ENCODE assay signal across 1 cellular context in the genomic region with DNA sequence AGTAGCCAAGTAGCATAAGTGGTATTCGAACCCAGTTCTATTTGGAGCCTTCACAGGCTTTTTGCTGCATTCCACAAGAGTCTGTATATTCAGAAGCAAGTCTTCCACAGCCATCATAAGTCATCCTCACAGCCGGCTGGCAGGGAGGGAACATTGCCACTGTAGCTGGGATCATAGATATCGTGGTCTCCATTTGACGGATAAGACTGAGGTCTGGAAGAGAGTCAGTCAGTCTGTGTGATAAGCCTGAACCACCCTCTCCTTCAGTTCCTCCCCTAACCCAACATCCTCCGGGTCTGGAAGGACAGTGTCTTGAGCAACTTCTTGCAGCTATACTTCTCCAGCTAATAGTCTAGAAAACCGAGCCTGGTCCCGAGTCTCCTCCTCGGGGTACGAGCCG.
A peak's percentile ranks its signal among the peaks of the same experiment; 100 is the strongest.
TF ChIP-seq lines count a peak whose summit lies in the region.

No MANE protein-coding gene starts in this region.

TF ChIP-seq in K562, 482 proteins besides CTCF, POLR2A, EP300 and RAD21 (continued from another document and continues in another):
- TF ChIP-seq, protein P1, sequence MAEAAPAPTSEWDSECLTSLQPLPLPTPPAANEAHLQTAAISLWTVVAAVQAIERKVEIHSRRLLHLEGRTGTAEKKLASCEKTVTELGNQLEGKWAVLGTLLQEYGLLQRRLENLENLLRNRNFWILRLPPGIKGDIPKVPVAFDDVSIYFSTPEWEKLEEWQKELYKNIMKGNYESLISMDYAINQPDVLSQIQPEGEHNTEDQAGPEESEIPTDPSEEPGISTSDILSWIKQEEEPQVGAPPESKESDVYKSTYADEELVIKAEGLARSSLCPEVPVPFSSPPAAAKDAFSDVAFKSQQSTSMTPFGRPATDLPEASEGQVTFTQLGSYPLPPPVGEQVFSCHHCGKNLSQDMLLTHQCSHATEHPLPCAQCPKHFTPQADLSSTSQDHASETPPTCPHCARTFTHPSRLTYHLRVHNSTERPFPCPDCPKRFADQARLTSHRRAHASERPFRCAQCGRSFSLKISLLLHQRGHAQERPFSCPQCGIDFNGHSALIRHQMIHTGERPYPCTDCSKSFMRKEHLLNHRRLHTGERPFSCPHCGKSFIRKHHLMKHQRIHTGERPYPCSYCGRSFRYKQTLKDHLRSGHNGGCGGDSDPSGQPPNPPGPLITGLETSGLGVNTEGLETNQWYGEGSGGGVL (CRISPR knock-in tag; IDR thresholded peaks at IDR 0.05) = no peak
- TF ChIP-seq ZNF24 (IDR thresholded peaks at IDR 0.05) = no peak
- 0 out of 2 replicates have a peak, but pooled peaks have one; percentile 37 for TF ChIP-seq DPF2 (IDR thresholded peaks at IDR 0.05)
- TF ChIP-seq, protein P2, sequence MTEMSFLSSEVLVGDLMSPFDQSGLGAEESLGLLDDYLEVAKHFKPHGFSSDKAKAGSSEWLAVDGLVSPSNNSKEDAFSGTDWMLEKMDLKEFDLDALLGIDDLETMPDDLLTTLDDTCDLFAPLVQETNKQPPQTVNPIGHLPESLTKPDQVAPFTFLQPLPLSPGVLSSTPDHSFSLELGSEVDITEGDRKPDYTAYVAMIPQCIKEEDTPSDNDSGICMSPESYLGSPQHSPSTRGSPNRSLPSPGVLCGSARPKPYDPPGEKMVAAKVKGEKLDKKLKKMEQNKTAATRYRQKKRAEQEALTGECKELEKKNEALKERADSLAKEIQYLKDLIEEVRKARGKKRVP (CRISPR knock-in tag; IDR thresholded peaks at IDR 0.05) = no peak
- TF ChIP-seq, protein P3, sequence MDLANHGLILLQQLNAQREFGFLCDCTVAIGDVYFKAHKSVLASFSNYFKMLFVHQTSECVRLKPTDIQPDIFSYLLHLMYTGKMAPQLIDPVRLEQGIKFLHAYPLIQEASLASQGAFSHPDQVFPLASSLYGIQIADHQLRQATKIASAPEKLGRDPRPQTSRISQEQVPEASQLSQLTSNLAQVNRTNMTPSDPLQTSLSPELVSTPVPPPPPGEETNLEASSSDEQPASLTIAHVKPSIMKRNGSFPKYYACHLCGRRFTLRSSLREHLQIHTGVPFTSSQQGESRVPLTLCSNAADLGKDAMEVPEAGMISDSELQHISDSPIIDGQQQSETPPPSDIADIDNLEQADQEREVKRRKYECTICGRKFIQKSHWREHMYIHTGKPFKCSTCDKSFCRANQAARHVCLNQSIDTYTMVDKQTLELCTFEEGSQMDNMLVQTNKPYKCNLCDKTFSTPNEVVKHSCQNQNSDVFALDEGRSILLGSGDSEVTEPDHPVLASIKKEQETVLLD (IDR thresholded peaks at IDR 0.05) = no peak
- peak; percentile 89 for TF ChIP-seq TCF3 (CRISPR knock-in tag; IDR thresholded peaks at IDR 0.05)
- TF ChIP-seq, protein P4, sequence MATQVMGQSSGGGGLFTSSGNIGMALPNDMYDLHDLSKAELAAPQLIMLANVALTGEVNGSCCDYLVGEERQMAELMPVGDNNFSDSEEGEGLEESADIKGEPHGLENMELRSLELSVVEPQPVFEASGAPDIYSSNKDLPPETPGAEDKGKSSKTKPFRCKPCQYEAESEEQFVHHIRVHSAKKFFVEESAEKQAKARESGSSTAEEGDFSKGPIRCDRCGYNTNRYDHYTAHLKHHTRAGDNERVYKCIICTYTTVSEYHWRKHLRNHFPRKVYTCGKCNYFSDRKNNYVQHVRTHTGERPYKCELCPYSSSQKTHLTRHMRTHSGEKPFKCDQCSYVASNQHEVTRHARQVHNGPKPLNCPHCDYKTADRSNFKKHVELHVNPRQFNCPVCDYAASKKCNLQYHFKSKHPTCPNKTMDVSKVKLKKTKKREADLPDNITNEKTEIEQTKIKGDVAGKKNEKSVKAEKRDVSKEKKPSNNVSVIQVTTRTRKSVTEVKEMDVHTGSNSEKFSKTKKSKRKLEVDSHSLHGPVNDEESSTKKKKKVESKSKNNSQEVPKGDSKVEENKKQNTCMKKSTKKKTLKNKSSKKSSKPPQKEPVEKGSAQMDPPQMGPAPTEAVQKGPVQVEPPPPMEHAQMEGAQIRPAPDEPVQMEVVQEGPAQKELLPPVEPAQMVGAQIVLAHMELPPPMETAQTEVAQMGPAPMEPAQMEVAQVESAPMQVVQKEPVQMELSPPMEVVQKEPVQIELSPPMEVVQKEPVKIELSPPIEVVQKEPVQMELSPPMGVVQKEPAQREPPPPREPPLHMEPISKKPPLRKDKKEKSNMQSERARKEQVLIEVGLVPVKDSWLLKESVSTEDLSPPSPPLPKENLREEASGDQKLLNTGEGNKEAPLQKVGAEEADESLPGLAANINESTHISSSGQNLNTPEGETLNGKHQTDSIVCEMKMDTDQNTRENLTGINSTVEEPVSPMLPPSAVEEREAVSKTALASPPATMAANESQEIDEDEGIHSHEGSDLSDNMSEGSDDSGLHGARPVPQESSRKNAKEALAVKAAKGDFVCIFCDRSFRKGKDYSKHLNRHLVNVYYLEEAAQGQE (CRISPR knock-in tag; IDR thresholded peaks at IDR 0.05; ENCODE audit: low read depth) = no peak
- TF ChIP-seq E2F3 (CRISPR knock-in tag; IDR thresholded peaks at IDR 0.05) = 0 out of 2 replicates have a peak, but pooled peaks have one; percentile 40
- TF ChIP-seq GATA2 (CRISPR knock-in tag; IDR thresholded peaks at IDR 0.05) = peak; percentile 56; the same call in 1 of the 2 replicates
- TF ChIP-seq, protein P5, sequence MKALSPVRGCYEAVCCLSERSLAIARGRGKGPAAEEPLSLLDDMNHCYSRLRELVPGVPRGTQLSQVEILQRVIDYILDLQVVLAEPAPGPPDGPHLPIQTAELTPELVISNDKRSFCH (CRISPR knock-in tag; IDR thresholded peaks at IDR 0.05) = no peak
- TF ChIP-seq, protein P5 (tag; IDR thresholded peaks at IDR 0.05) = no peak
- TF ChIP-seq, protein P6, sequence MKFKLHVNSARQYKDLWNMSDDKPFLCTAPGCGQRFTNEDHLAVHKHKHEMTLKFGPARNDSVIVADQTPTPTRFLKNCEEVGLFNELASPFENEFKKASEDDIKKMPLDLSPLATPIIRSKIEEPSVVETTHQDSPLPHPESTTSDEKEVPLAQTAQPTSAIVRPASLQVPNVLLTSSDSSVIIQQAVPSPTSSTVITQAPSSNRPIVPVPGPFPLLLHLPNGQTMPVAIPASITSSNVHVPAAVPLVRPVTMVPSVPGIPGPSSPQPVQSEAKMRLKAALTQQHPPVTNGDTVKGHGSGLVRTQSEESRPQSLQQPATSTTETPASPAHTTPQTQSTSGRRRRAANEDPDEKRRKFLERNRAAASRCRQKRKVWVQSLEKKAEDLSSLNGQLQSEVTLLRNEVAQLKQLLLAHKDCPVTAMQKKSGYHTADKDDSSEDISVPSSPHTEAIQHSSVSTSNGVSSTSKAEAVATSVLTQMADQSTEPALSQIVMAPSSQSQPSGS (CRISPR knock-in tag; IDR thresholded peaks at IDR 0.05) = no peak
- no peak for TF ChIP-seq HCFC1 (IDR thresholded peaks at IDR 0.05; ENCODE audit: low read depth, low read length)
- peak; percentile 48; the same call in 1 of the 2 replicates for TF ChIP-seq SPI1 (IDR thresholded peaks at IDR 0.05; ENCODE audit: borderline replicate concordance, low read depth, low read length)
- TF ChIP-seq CBFA2T2 (conservative IDR thresholded peaks at IDR 0.05) = peak; percentile 71
- TF ChIP-seq HMG20B (CRISPR knock-in tag; IDR thresholded peaks at IDR 0.05) = no peak
- TF ChIP-seq, protein P7, sequence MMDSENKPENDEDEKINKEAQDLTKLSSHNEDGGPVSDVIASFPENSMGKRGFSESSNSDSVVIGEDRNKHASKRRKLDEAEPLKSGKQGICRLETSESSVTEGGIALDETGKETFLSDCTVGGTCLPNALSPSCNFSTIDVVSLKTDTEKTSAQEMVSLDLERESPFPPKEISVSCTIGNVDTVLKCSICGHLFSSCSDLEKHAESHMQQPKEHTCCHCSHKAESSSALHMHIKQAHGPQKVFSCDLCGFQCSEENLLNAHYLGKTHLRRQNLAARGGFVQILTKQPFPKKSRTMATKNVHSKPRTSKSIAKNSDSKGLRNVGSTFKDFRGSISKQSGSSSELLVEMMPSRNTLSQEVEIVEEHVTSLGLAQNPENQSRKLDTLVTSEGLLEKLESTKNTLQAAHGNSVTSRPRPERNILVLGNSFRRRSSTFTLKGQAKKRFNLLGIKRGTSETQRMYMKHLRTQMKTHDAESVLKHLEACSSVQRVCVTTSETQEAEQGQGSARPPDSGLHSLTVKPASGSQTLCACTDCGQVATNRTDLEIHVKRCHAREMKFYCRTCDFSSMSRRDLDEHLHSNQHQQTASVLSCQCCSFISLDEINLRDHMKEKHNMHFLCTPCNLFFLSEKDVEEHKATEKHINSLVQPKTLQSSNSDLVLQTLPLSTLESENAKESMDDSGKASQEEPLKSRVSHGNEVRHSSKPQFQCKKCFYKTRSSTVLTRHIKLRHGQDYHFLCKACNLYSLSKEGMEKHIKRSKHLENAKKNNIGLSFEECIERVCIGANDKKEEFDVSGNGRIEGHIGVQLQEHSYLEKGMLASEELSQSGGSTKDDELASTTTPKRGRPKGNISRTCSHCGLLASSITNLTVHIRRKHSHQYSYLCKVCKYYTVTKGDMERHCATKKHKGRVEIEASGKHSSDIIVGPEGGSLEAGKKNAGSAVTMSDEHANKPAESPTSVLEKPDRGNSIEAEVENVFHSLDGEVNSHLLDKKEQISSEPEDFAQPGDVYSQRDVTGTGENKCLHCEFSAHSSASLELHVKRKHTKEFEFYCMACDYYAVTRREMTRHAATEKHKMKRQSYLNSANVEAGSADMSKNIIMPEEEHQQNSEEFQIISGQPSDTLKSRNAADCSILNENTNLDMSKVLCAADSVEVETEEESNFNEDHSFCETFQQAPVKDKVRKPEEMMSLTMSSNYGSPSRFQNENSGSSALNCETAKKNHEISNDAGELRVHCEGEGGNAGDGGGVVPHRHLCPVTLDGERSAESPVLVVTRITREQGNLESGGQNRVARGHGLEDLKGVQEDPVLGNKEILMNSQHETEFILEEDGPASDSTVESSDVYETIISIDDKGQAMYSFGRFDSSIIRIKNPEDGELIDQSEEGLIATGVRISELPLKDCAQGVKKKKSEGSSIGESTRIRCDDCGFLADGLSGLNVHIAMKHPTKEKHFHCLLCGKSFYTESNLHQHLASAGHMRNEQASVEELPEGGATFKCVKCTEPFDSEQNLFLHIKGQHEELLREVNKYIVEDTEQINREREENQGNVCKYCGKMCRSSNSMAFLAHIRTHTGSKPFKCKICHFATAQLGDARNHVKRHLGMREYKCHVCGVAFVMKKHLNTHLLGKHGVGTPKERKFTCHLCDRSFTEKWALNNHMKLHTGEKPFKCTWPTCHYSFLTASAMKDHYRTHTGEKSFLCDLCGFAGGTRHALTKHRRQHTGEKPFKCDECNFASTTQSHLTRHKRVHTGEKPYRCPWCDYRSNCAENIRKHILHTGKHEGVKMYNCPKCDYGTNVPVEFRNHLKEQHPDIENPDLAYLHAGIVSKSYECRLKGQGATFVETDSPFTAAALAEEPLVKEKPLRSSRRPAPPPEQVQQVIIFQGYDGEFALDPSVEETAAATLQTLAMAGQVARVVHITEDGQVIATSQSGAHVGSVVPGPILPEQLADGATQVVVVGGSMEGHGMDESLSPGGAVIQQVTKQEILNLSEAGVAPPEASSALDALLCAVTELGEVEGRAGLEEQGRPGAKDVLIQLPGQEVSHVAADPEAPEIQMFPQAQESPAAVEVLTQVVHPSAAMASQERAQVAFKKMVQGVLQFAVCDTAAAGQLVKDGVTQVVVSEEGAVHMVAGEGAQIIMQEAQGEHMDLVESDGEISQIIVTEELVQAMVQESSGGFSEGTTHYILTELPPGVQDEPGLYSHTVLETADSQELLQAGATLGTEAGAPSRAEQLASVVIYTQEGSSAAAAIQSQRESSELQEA (IDR thresholded peaks at IDR 0.05; ENCODE audit: low read depth) = no peak
- TF ChIP-seq RCOR1 (IDR thresholded peaks at IDR 0.05; ENCODE audit: borderline replicate concordance in 1 of 2, low read depth in 2 of 2, low read length in 2 of 2) = peak in 1 of 2 experiments; percentile 51; a peak in 2 of 4 replicates
- TF ChIP-seq MTA2 (IDR thresholded peaks at IDR 0.05; ENCODE audit: low read depth) = no peak
- TF ChIP-seq, protein P8, sequence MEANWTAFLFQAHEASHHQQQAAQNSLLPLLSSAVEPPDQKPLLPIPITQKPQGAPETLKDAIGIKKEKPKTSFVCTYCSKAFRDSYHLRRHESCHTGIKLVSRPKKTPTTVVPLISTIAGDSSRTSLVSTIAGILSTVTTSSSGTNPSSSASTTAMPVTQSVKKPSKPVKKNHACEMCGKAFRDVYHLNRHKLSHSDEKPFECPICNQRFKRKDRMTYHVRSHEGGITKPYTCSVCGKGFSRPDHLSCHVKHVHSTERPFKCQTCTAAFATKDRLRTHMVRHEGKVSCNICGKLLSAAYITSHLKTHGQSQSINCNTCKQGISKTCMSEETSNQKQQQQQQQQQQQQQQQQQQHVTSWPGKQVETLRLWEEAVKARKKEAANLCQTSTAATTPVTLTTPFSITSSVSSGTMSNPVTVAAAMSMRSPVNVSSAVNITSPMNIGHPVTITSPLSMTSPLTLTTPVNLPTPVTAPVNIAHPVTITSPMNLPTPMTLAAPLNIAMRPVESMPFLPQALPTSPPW (CRISPR knock-in tag; IDR thresholded peaks at IDR 0.05) = peak; percentile 45
- TF ChIP-seq ZNF707 (CRISPR knock-in tag; conservative IDR thresholded peaks at IDR 0.05) = no peak
- no peak for TF ChIP-seq RBM14 (IDR thresholded peaks at IDR 0.05; ENCODE audit: borderline replicate concordance, insufficient read depth, low read depth, low read length)
- peak; percentile 53 for TF ChIP-seq RBM25 (IDR thresholded peaks at IDR 0.05; ENCODE audit: low read depth, low read length, severe bottlenecking)
- peak; percentile 68 for TF ChIP-seq KLF16 (IDR thresholded peaks at IDR 0.05)
- no peak for TF ChIP-seq CREB1 (IDR thresholded peaks at IDR 0.05)
- TF ChIP-seq CREB1 (CRISPR knock-in tag; IDR thresholded peaks at IDR 0.05) = no peak
- no peak for TF ChIP-seq COPS2 (conservative IDR thresholded peaks at IDR 0.05)
- no peak for TF ChIP-seq BRD9 (IDR thresholded peaks at IDR 0.05; ENCODE audit: low read depth, partially characterized antibody)
- peak in 1 of 2 experiments; percentile 51; a peak in 2 of 4 replicates for TF ChIP-seq KDM1A (IDR thresholded peaks at IDR 0.05)
- peak; percentile 75 for TF ChIP-seq ARID1B (IDR thresholded peaks at IDR 0.05)
- TF ChIP-seq CCNT2 (IDR thresholded peaks at IDR 0.05; ENCODE audit: borderline replicate concordance, extremely low read depth, insufficient read length, low read depth, low read length) = no peak
- no peak for TF ChIP-seq ZSCAN32 (CRISPR knock-in tag; IDR thresholded peaks at IDR 0.05)
- TF ChIP-seq, protein P9, sequence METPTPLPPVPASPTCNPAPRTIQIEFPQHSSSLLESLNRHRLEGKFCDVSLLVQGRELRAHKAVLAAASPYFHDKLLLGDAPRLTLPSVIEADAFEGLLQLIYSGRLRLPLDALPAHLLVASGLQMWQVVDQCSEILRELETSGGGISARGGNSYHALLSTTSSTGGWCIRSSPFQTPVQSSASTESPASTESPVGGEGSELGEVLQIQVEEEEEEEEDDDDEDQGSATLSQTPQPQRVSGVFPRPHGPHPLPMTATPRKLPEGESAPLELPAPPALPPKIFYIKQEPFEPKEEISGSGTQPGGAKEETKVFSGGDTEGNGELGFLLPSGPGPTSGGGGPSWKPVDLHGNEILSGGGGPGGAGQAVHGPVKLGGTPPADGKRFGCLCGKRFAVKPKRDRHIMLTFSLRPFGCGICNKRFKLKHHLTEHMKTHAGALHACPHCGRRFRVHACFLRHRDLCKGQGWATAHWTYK (CRISPR knock-in tag; IDR thresholded peaks at IDR 0.05) = 0 out of 2 replicates have a peak, but pooled peaks have one; percentile 30
- TF ChIP-seq HDAC3 (IDR thresholded peaks at IDR 0.05; ENCODE audit: borderline replicate concordance, partially characterized antibody) = peak; percentile 26
- TF ChIP-seq NR2C2 (CRISPR knock-in tag; IDR thresholded peaks at IDR 0.05) = no peak
- no peak for TF ChIP-seq NR2C2 (tag; IDR thresholded peaks at IDR 0.05)
- TF ChIP-seq, protein P10, sequence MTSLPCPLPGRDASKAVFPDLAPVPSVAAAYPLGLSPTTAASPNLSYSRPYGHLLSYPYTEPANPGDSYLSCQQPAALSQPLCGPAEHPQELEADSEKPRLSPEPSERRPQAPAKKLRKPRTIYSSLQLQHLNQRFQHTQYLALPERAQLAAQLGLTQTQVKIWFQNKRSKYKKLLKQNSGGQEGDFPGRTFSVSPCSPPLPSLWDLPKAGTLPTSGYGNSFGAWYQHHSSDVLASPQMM (CRISPR knock-in tag; IDR thresholded peaks at IDR 0.05) = no peak
- no peak for TF ChIP-seq RFX1 (IDR thresholded peaks at IDR 0.05)
